Comparison of ENCODE assay signal across 18 cellular contexts in genomic region chr5:10376530-10376929, GRCh38. TPM values are rescaled to one million over a fixed set of nuclear protein-coding genes. Genes with fewer than 3 reads are reported as not detected.
A peak's percentile ranks its signal among the peaks of the same experiment; 100 is the strongest.
DNase-seq lines count a peak whose midpoint lies in the region; ATAC-seq lines count a peak whose summit lies in the region.
"Had no signal": no experiment of that assay in that cellular context is flagged by ENCODE, and none has a peak within 500 bp of the region (broad histone marks: within the 10 kb centered on the region; RNA-seq: fewer than 3 reads in every experiment).

No MANE protein-coding gene starts in this region.

- H3K4me1 ChIP-seq in mesenchymal stem cell (ENCODE audit: control insufficient read depth, insufficient read depth, low read depth, low read length): peaks cover 12% of the 10 kb centered on the region
- H3K4me1 ChIP-seq: SJCRH30 had no signal

- H2BK15ac ChIP-seq in mesenchymal stem cell (ENCODE audit: low read depth, poor library complexity, severe bottlenecking): no peak overlapping the region

- no peak overlapping the region for H2BK120ac ChIP-seq in mesenchymal stem cell (ENCODE audit: low read depth, low read length)

- H3K27ac Mint-ChIP-seq in stimulated activated naive CD8-positive, alpha-beta T cell treated with anti-CD3 and anti-CD28 coated beads, Interleukin-15, amount 100 ng/mL, for 72 hours: no peak overlapping the region
- H3K27ac Mint-ChIP-seq in activated T-helper 17 cell treated with anti-CD3 and anti-CD28 coated beads, Interleukin-2, amount 50 U/mL, for 72 hours: no peak overlapping the region

- H3K4me2 ChIP-seq in mesenchymal stem cell (ENCODE audit: low read length, poor library complexity, severe bottlenecking): no peak overlapping the region

- H3K9me3 ChIP-seq in mesenchymal stem cell (ENCODE audit: control insufficient read depth, low read length): no peaks in the 10 kb centered on the region
- H3K9me3 ChIP-seq: sigmoid colon, SJCRH30, tibial artery had no signal

- peak; percentile 52 for ATAC-seq in stimulated activated naive CD8-positive, alpha-beta T cell treated with anti-CD3 and anti-CD28 coated beads, Interleukin-15, amount 100 ng/mL, for 72 hours
- no peak for ATAC-seq in stimulated activated naive CD8-positive, alpha-beta T cell treated with anti-CD3 and anti-CD28 coated beads, Interleukin-15, Interleukin-2, amounts not matched to agents 100 U/mL and 50 U/mL, for 24 hours
- ATAC-seq in activated T-helper 17 cell treated with anti-CD3 and anti-CD28 coated beads, Interleukin-2, amount 50 U/mL, for 72 hours (replicated peaks): no peak
- ATAC-seq: stimulated activated naive B cell treated with anti-CD40 and anti-IgM and Interleukin-4, amounts not matched to agents 10 μg/mL and 1 μg/mL and 100 μg/mL, for 72 hours had no signal

- peaks cover 8 to 27% of the 10 kb centered on the region in 2 experiments for H3K36me3 ChIP-seq in mesenchymal stem cell (ENCODE audit: control insufficient read depth in 1 of 2, insufficient read depth in 2 of 2, low read depth in 1 of 2, low read length in 2 of 2)

- peak overlapping the region; percentile 3 to 52 for H3K4me3 Mint-ChIP-seq in stimulated activated naive CD8-positive, alpha-beta T cell treated with anti-CD3 and anti-CD28 coated beads, Interleukin-15, amount 100 ng/mL, for 72 hours
- no peak overlapping the region for H3K4me3 Mint-ChIP-seq in activated T-helper 17 cell treated with anti-CD3 and anti-CD28 coated beads, Interleukin-2, amount 50 U/mL, for 72 hours
- H3K4me3 Mint-ChIP-seq: stimulated activated naive B cell treated with anti-CD40 and anti-IgM and Interleukin-4, amounts not matched to agents 10 μg/mL and 1 μg/mL and 100 μg/mL, for 72 hours had no signal

- no peak overlapping the region for H3K4me3 ChIP-seq in mesenchymal stem cell (ENCODE audit: insufficient read depth in 1 of 2, low read depth in 1 of 2, low read length in 2 of 2)
- H3K4me3 ChIP-seq: sigmoid colon, SJCRH30, tibial artery had no signal

- H3K27me3 ChIP-seq in mesenchymal stem cell (ENCODE audit: control insufficient read depth in 1 of 2, insufficient read depth in 1 of 2, low read length in 2 of 2): no peaks in the 10 kb centered on the region
- H3K27me3 ChIP-seq: sigmoid colon, SJCRH30, tibial artery had no signal

- peaks cover 60% of the 10 kb centered on the region for H3K4me1 Mint-ChIP-seq in stimulated activated naive CD8-positive, alpha-beta T cell treated with anti-CD3 and anti-CD28 coated beads, Interleukin-15, amount 100 ng/mL, for 72 hours
- peaks cover 31% of the 10 kb centered on the region for H3K4me1 Mint-ChIP-seq in activated T-helper 17 cell treated with anti-CD3 and anti-CD28 coated beads, Interleukin-2, amount 50 U/mL, for 72 hours

- H3K9me3 Mint-ChIP-seq in stimulated activated naive CD8-positive, alpha-beta T cell treated with anti-CD3 and anti-CD28 coated beads, Interleukin-15, amount 100 ng/mL, for 72 hours: peaks cover 0 to under 1% of the 10 kb centered on the region in 2 donors
- H3K9me3 Mint-ChIP-seq in activated T-helper 17 cell treated with anti-CD3 and anti-CD28 coated beads, Interleukin-2, amount 50 U/mL, for 72 hours: no peaks in the 10 kb centered on the region
- H3K9me3 Mint-ChIP-seq: stimulated activated naive B cell treated with anti-CD40 and anti-IgM and Interleukin-4, amounts not matched to agents 10 μg/mL and 1 μg/mL and 100 μg/mL, for 72 hours had no signal

- no peak overlapping the region for H3K23ac ChIP-seq in mesenchymal stem cell (ENCODE audit: low read length in 2 of 2)

- H4K8ac ChIP-seq in mesenchymal stem cell (ENCODE audit: low read length): no peak overlapping the region

- H2BK5ac ChIP-seq in mesenchymal stem cell (ENCODE audit: low read depth, low read length, poor library complexity, severe bottlenecking): no peak overlapping the region

- 95% methylated on average over 10 of the region's 10 CpGs for WGBS in mesenchymal stem cell

- no peak overlapping the region for H2AK5ac ChIP-seq in mesenchymal stem cell (ENCODE audit: low read length, severe bottlenecking)

- no peak for DNase-seq in stimulated activated naive CD8-positive, alpha-beta T cell treated with anti-CD3 and anti-CD28 coated beads, Interleukin-15, amount 100 ng/mL, for 72 hours
- DNase-seq in stimulated activated naive CD8-positive, alpha-beta T cell treated with anti-CD3 and anti-CD28 coated beads, Interleukin-15, Interleukin-2, amounts not matched to agents 100 U/mL and 50 U/mL, for 24 hours: no peak
- DNase-seq in mesenchymal stem cell (no peak), DMS53 (lab: John Stamatoyannopoulos, UW) (no peak), SIG-M5 (lab: John Stamatoyannopoulos, UW) (no peak), inferior parietal cortex (ENCODE audit: extremely low spot score) (no peak)
- DNase-seq: dermis blood vessel endothelial cell; foreskin fibroblast; KG1; NCI-H2081; NCI-H524 treated with DMSO at 0.1 percent for 48 hours; nucleus accumbens; sigmoid colon; SJCRH30; stimulated activated naive B cell treated with anti-CD40 and anti-IgM and Interleukin-4, amounts not matched to agents 10 μg/mL and 1 μg/mL and 100 μg/mL, for 72 hours; tibial artery had no signal

- peak overlapping the region; percentile 21 for H4K91ac ChIP-seq in mesenchymal stem cell (ENCODE audit: low read length)

- H3K9ac ChIP-seq in mesenchymal stem cell (ENCODE audit: low read length): no peak overlapping the region

- H3K79me1 ChIP-seq in mesenchymal stem cell (replicated peaks; ENCODE audit: low read length, poor library complexity, severe bottlenecking): peaks cover 4% of the 10 kb centered on the region

- H2AFZ ChIP-seq in mesenchymal stem cell (ENCODE audit: low read depth, low read length): no peak overlapping the region

- H3K14ac ChIP-seq in mesenchymal stem cell (ENCODE audit: low read length in 2 of 2): no peak overlapping the region

- H2BK12ac ChIP-seq in mesenchymal stem cell (ENCODE audit: low read length in 2 of 2): no peak overlapping the region

- H3K4ac ChIP-seq in mesenchymal stem cell (ENCODE audit: low read depth in 1 of 2, low read length in 2 of 2): no peak overlapping the region

- H3K18ac ChIP-seq in mesenchymal stem cell (ENCODE audit: low read depth in 1 of 2, low read length in 2 of 2): peak overlapping the region in 1 of 2 experiments; percentile 44

- H3K27me3 Mint-ChIP-seq in stimulated activated naive CD8-positive, alpha-beta T cell treated with anti-CD3 and anti-CD28 coated beads, Interleukin-15, amount 100 ng/mL, for 72 hours: no peaks in the 10 kb centered on the region
- no peaks in the 10 kb centered on the region for H3K27me3 Mint-ChIP-seq in activated T-helper 17 cell treated with anti-CD3 and anti-CD28 coated beads, Interleukin-2, amount 50 U/mL, for 72 hours
- H3K27me3 Mint-ChIP-seq: stimulated activated naive B cell treated with anti-CD40 and anti-IgM and Interleukin-4, amounts not matched to agents 10 μg/mL and 1 μg/mL and 100 μg/mL, for 72 hours had no signal

- H3K36me3 Mint-ChIP-seq in activated T-helper 17 cell treated with anti-CD3 and anti-CD28 coated beads, Interleukin-2, amount 50 U/mL, for 72 hours (ENCODE audit: low read depth): peaks cover 53% of the 10 kb centered on the region

- H3K27ac ChIP-seq in angular gyrus (ENCODE audit: low read depth, low read length) (peak overlapping the region; percentile 44), mesenchymal stem cell (ENCODE audit: low read length, poor library complexity, severe bottlenecking) (no peak overlapping the region)
- H3K27ac ChIP-seq: SJCRH30, tibial artery had no signal

RNA-seq across cellular contexts. Expression of gene MARCHF6, which starts 23.0 kb away (rescaled TPM):
- polyA plus RNA-seq in mesenchymal stem cell (2013, experiment 1 of 2): 39.0 TPM
- 39.1 TPM for polyA plus RNA-seq in mesenchymal stem cell (2013, experiment 2 of 2)
- 100 to 1,000 TPM in 1 of 2 donors, 10 to 100 TPM in 1; 87.7 to 157 TPM for total RNA-seq in activated T-helper 17 cell treated with anti-CD3 and anti-CD28 coated beads, Interleukin-2, amount 50 U/mL, for 72 hours
